ENCODE assay signal across 8 cellular contexts in the genomic region with DNA sequence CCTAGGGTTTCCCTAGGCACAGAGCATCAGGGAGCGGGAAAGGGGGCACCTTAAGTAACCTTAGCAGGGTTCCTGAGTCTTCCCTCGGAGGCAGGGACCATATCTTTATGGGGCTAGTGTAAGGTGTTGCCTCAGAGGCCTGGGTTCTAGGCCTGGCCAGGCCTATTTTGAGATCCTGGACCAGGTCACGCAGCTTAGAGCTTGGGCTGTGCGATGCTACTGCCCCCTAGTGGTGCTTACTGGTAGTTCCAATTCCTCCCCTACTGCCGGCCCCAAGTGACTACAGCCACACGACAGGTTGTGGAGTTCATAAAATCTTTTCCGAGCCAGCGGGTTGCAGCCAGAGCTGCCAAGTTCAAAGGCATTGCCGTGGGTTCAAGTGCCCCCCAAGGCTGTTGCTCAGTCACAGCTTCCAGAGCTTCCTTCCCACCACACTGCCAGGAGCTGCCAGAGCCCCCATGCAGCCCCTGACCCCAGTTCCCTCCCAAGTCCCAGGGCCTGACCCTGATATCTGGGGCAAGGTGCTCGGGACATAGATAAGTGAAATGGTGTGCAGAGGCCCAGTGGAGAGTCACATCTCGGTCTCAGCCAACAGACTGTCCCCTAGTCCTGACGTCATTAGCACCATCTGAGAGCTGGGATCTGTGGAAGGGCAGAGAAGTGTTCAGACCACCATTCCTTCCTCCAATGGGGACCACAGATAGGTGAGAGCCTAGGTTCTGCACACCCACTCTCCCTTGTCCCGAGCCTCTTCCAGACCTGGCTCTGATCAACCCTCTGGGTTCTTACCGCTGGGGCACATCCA. TPM values are rescaled to one million over a fixed set of nuclear protein-coding genes. Genes with fewer than 3 reads are reported as not detected.
DNase-seq lines count a peak whose midpoint lies in the region; ATAC-seq, FAIRE-seq and TF ChIP-seq lines count a peak whose summit lies in the region.

No MANE protein-coding gene starts in this region.

- no peak overlapping the region for H3K14ac ChIP-seq in mesenchymal stem cell (ENCODE audit: low read length in 2 of 2)

- no peaks in the 10 kb centered on the region for H3K9me3 ChIP-seq in effector memory CD4-positive, alpha-beta T cell (ENCODE audit: control insufficient read depth, low read length)
- no peaks in the 10 kb centered on the region for H3K9me3 ChIP-seq in mesenchymal stem cell (ENCODE audit: control insufficient read depth, low read length)

- H3K36me3 ChIP-seq in effector memory CD4-positive, alpha-beta T cell (ENCODE audit: control insufficient read depth, insufficient read depth, low read length) = peaks cover 36% of the 10 kb centered on the region
- H3K36me3 ChIP-seq in mesenchymal stem cell (ENCODE audit: control insufficient read depth in 1 of 2, insufficient read depth in 2 of 2, low read depth in 1 of 2, low read length in 2 of 2) = peaks cover 51 to 52% of the 10 kb centered on the region in 2 experiments

- 36% methylated on average over 14 of the region's 14 CpGs for WGBS in mesenchymal stem cell

- no peak overlapping the region for H2BK120ac ChIP-seq in mesenchymal stem cell (ENCODE audit: low read depth, low read length)

- H3K4ac ChIP-seq in mesenchymal stem cell (ENCODE audit: low read depth in 1 of 2, low read length in 2 of 2) = no peak overlapping the region

- H3K79me1 ChIP-seq in mesenchymal stem cell (replicated peaks; ENCODE audit: low read length, poor library complexity, severe bottlenecking) = no peaks in the 10 kb centered on the region

- peaks cover 12% of the 10 kb centered on the region for H3K4me1 ChIP-seq in effector memory CD4-positive, alpha-beta T cell (ENCODE audit: control insufficient read depth, insufficient read depth, low read length, poor library complexity, severe bottlenecking)
- peaks cover 16% of the 10 kb centered on the region for H3K4me1 ChIP-seq in mesenchymal stem cell (ENCODE audit: control insufficient read depth, insufficient read depth, low read depth, low read length)

- H2AFZ ChIP-seq in mesenchymal stem cell (ENCODE audit: low read depth, low read length) = no peak overlapping the region

- no peak overlapping the region for H3K23ac ChIP-seq in mesenchymal stem cell (ENCODE audit: low read length in 2 of 2)

- no peak overlapping the region for H3K18ac ChIP-seq in mesenchymal stem cell (ENCODE audit: low read depth in 1 of 2, low read length in 2 of 2)

- no peak overlapping the region for H3K4me3 ChIP-seq in effector memory CD4-positive, alpha-beta T cell (ENCODE audit: insufficient read depth, low read depth, low read length, poor library complexity, severe bottlenecking)
- no peak overlapping the region for H3K4me3 ChIP-seq in mesenchymal stem cell (ENCODE audit: insufficient read depth in 1 of 2, low read depth in 1 of 2, low read length in 2 of 2)

- H3K9ac ChIP-seq in mesenchymal stem cell (ENCODE audit: low read length) = peak overlapping the region; percentile 63

- DNase-seq in GM12892 (ENCODE audit: insufficient read length) = peak; percentile 72
- peak; percentile 60 for DNase-seq in HPDE6-E6E7 (ENCODE audit: extremely low spot score)
- peak; percentile 68 to 71 for DNase-seq in NOMO-1 (lab: John Stamatoyannopoulos, UW; ENCODE audit: unreplicated experiment in 2 of 2)
- DNase-seq in activated CD8-positive, alpha-beta memory T cell treated with anti-CD3 and anti-CD28 coated beads for 1 hour (ENCODE audit: extremely low read depth in 1 of 2, low read depth in 1 of 2) = peak; percentile 44 to 62
- DNase-seq in effector memory CD4-positive, alpha-beta T cell = peak; percentile 58 to 66 (median 62)
- DNase-seq in mesenchymal stem cell = peak; percentile 84
- DNase-seq in stimulated activated CD8-positive, alpha-beta memory T cell treated with anti-CD3 and anti-CD28 coated beads, Interleukin-2, amount 100 ng/mL, for 1 hour (ENCODE audit: low read depth in 2 of 2) = peak; percentile 58 to 63

- H2AK5ac ChIP-seq in mesenchymal stem cell (ENCODE audit: low read length, severe bottlenecking) = no peak overlapping the region

- no peak overlapping the region for H2BK5ac ChIP-seq in mesenchymal stem cell (ENCODE audit: low read depth, low read length, poor library complexity, severe bottlenecking)

- H2BK15ac ChIP-seq in mesenchymal stem cell (ENCODE audit: low read depth, poor library complexity, severe bottlenecking) = no peak overlapping the region

- no peak overlapping the region for H4K91ac ChIP-seq in mesenchymal stem cell (ENCODE audit: low read length)

- no peak overlapping the region for H4K8ac ChIP-seq in mesenchymal stem cell (ENCODE audit: low read length)

- peak; percentile 96 for FAIRE-seq in GM12892 (lab: Jason Lieb, UNC)

- no peak for TF ChIP-seq POLR2A in GM12892 (IDR thresholded peaks at IDR 0.05; ENCODE audit: low read depth, low read length)

- H2BK12ac ChIP-seq in mesenchymal stem cell (ENCODE audit: low read length in 2 of 2) = no peak overlapping the region

- no peak overlapping the region for H3K4me2 ChIP-seq in mesenchymal stem cell (ENCODE audit: low read length, poor library complexity, severe bottlenecking)

- H3K27me3 ChIP-seq in effector memory CD4-positive, alpha-beta T cell (replicated peaks; ENCODE audit: control insufficient read depth, insufficient read depth, low read length, poor library complexity, severe bottlenecking) = peaks cover 9% of the 10 kb centered on the region
- peaks cover 0 to 19% of the 10 kb centered on the region in 2 experiments for H3K27me3 ChIP-seq in mesenchymal stem cell (ENCODE audit: control insufficient read depth in 1 of 2, insufficient read depth in 1 of 2, low read length in 2 of 2)

- H3K27ac ChIP-seq in effector memory CD4-positive, alpha-beta T cell (ENCODE audit: insufficient read depth, low read length, poor library complexity, severe bottlenecking) = no peak overlapping the region
- no peak overlapping the region for H3K27ac ChIP-seq in mesenchymal stem cell (ENCODE audit: low read length, poor library complexity, severe bottlenecking)

- no peak for ATAC-seq in HG02885 (IDR thresholded peaks at IDR 0.05; ENCODE audit: poor library complexity, unreplicated experiment)

RNA-seq across cellular contexts. Expression of a gene that starts 3.3 kb away (rescaled TPM):
- not detected for polyA plus RNA-seq in GM12892 (2012; ENCODE audit: missing spikeins)
- polyA plus RNA-seq in mesenchymal stem cell (2013, experiment 1 of 2) = 0.44 TPM
- 0.52 TPM for polyA plus RNA-seq in mesenchymal stem cell (2013, experiment 2 of 2)

RNA-seq across cellular contexts. Expression of a gene that starts 9.9 kb away (rescaled TPM):
- 32.9 TPM for polyA plus RNA-seq in GM12892 (2012; ENCODE audit: missing spikeins)
- 171 TPM for polyA plus RNA-seq in mesenchymal stem cell (2013, experiment 1 of 2)
- 170 TPM for polyA plus RNA-seq in mesenchymal stem cell (2013, experiment 2 of 2)

RNA-seq across cellular contexts. Expression of a gene that starts 10.0 kb away (rescaled TPM):
- polyA plus RNA-seq in GM12892 (2012; ENCODE audit: missing spikeins) = 56.8 TPM
- 17.0 TPM for polyA plus RNA-seq in mesenchymal stem cell (2013, experiment 1 of 2)
- polyA plus RNA-seq in mesenchymal stem cell (2013, experiment 2 of 2) = 17.3 TPM

RNA-seq across cellular contexts. Expression of a gene that starts 29.5 kb away (rescaled TPM):
- 9.2 TPM for polyA plus RNA-seq in GM12892 (2012; ENCODE audit: missing spikeins)
- 18.3 TPM for polyA plus RNA-seq in mesenchymal stem cell (2013, experiment 1 of 2)
- 18.3 TPM for polyA plus RNA-seq in mesenchymal stem cell (2013, experiment 2 of 2)

RNA-seq across cellular contexts. Expression of a gene that starts 51.5 kb away (rescaled TPM):
- 1.1 TPM for polyA plus RNA-seq in GM12892 (2012; ENCODE audit: missing spikeins)
- polyA plus RNA-seq in mesenchymal stem cell (2013, experiment 1 of 2) = 0.52 TPM
- 0.62 TPM for polyA plus RNA-seq in mesenchymal stem cell (2013, experiment 2 of 2)
